14 cellular contexts compared by ENCODE assay signal in the genomic region with DNA sequence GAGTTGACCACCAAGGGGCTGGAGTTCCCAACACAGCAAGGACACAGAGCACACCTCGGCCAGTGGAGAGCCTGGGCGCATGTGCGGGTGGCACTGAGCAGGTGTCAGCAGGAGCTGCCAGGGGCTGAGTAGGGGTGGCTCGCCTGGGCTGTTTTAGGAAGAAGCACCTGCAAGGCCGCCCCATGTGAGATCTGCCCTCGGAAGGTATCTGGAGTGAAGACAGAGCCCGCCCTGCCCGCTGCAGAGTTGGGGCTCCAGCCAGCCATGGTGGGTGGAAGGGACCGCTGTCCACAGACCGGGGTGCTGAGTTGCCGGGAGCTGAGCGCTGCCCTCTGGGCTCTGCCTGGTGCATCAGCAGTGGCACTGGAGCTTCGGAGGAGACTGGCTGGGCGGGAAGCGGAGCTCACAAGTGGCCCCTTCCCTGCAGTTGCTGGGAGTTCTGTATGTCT. TPM values are rescaled to one million over a fixed set of nuclear protein-coding genes. Genes with fewer than 3 reads are reported as not detected.
A peak's percentile ranks its signal among the peaks of the same experiment; 100 is the strongest.
DNase-seq lines count a peak whose midpoint lies in the region; FAIRE-seq and TF ChIP-seq lines count a peak whose summit lies in the region.
"Had no signal": no experiment of that assay in that cellular context is flagged by ENCODE, and none has a peak within 500 bp of the region (broad histone marks: within the 10 kb centered on the region; RNA-seq: fewer than 3 reads in every experiment).

No MANE protein-coding gene starts in this region.

- no peak overlapping the region for H3K4me2 ChIP-seq in osteoblast (ENCODE audit: insufficient read depth, low read length)

- H3K27ac ChIP-seq in osteoblast (ENCODE audit: low read depth, low read length): no peak overlapping the region
- H3K27ac ChIP-seq: left lung, tibial nerve had no signal

- no peaks in the 10 kb centered on the region for H3K4me1 ChIP-seq in osteoblast (ENCODE audit: insufficient read depth, low read length)

- H3K4me3 ChIP-seq in osteoblast (ENCODE audit: insufficient read depth, low read length): no peak overlapping the region
- H3K4me3 ChIP-seq: left lung, tibial nerve had no signal

- H4K20me1 ChIP-seq in osteoblast (ENCODE audit: insufficient read depth, low read length): peaks cover 14% of the 10 kb centered on the region

- TF ChIP-seq CTCF in osteoblast (IDR thresholded peaks at IDR 0.05; ENCODE audit: extremely low read depth, low read depth, low read length): no peak

- no peaks in the 10 kb centered on the region for H3K27me3 ChIP-seq in osteoblast (ENCODE audit: insufficient read depth, low read length)
- H3K27me3 ChIP-seq: tibial nerve had no signal

- no peaks in the 10 kb centered on the region for H3K79me2 ChIP-seq in osteoblast (ENCODE audit: insufficient read depth, low read length)

- no peaks in the 10 kb centered on the region for H3K9me3 ChIP-seq in osteoblast (ENCODE audit: low read depth, low read length)
- H3K9me3 ChIP-seq: left lung, tibial nerve had no signal

- FAIRE-seq in HTR-8/SVneo (lab: Jason Lieb, UNC): no peak
- FAIRE-seq: A204.1, astrocyte had no signal

- DNase-seq in SIG-M5 treated with dmso at 0.1 percent for 504 hours (lab: John Stamatoyannopoulos, UW; ENCODE audit: unreplicated experiment) (peak; percentile 17), SIG-M5 (lab: John Stamatoyannopoulos, UW) (no peak), HTR-8/SVneo (ENCODE audit: insufficient read length, low spot score) (peak; percentile 36), dermis blood vessel endothelial cell (peak; percentile 29), osteoblast (ENCODE audit: insufficient read length, low spot score, missing footprints) (peak; percentile 91), NOMO-1 treated with DMSO at 0.1 percent for 48 hours (lab: John Stamatoyannopoulos, UW; ENCODE audit: unreplicated experiment) (no peak), NCI-H1417 (lab: John Stamatoyannopoulos, UW) (no peak), NCI-H1436 treated with DMSO at 0.1 percent for 48 hours (lab: John Stamatoyannopoulos, UW) (no peak)
- DNase-seq: activated CD4-positive, alpha-beta T cell treated with anti-CD3 and anti-CD28 coated beads for 4 hours; effector memory CD8-positive, alpha-beta T cell had no signal

- no peak overlapping the region for H2AFZ ChIP-seq in osteoblast (ENCODE audit: low read length)

- peaks cover 12% of the 10 kb centered on the region for H3K36me3 ChIP-seq in osteoblast (ENCODE audit: insufficient read depth, low read length)

RNA-seq across cellular contexts. Expression of a gene that starts 35.2 kb away (rescaled TPM):
- 37.6 and 43.2 TPM in 2 replicates for total RNA-seq in dermis blood vessel endothelial cell
- 20.3 and 30.0 TPM in 2 replicates for total RNA-seq in osteoblast

Comparison
In these comparisons a context has a peak if more than half of its experiments do, and no peak if none do; other contexts are left out.
1. DNase-seq: peak in SIG-M5 treated with dmso at 0.1 percent for 504 hours (single experiment), HTR-8/SVneo (single experiment), dermis blood vessel endothelial cell (single experiment) and osteoblast (single experiment); none in SIG-M5 (single experiment), NOMO-1 treated with DMSO at 0.1 percent for 48 hours (single experiment), NCI-H1417 (0 of 3) and NCI-H1436 treated with DMSO at 0.1 percent for 48 hours (single experiment).